In genomic region chr12:92562063-92562734, GRCh38 we compare ENCODE assay signal across 18 cellular contexts.
DNase-seq lines count a peak whose midpoint lies in the region; ATAC-seq, FAIRE-seq and TF ChIP-seq lines count a peak whose summit lies in the region.
"Had no signal": no experiment of that assay in that cellular context is flagged by ENCODE, and none has a peak within 500 bp of the region (broad histone marks: within the 10 kb centered on the region; RNA-seq: fewer than 3 reads in every experiment).

No MANE protein-coding gene starts in this region.

- H3K4me1 ChIP-seq in A549 (peaks cover 31% of the 10 kb centered on the region), esophagus muscularis mucosa (peaks cover 24 to 29% (median 28%) of the 10 kb centered on the region in 4 donors), muscle layer of duodenum (ENCODE audit: control insufficient read depth in 1 of 2, insufficient read depth in 2 of 2, low read length in 2 of 2) (peaks cover 0 to 6% of the 10 kb centered on the region in 2 donors)

- POLR2A ChIA-PET in A549 (lab: Yijun Ruan, JAX), result no interaction called here

- H3K36me3 ChIP-seq in esophagus muscularis mucosa (no peaks in the 10 kb centered on the region), muscle layer of duodenum (ENCODE audit: control insufficient read depth in 1 of 2, insufficient read depth in 2 of 2, low read length in 2 of 2) (no peaks in the 10 kb centered on the region)
- H3K36me3 ChIP-seq: lower lobe of right lung had no signal

- ATAC-seq in A549, result no peak
- ATAC-seq in activated T-cell treated with anti-CD3 and anti-CD28 coated beads, Interleukin-2, amount 50 U/mL, for 4 hours, result no peak
- no peak for ATAC-seq in HG02973 (IDR thresholded peaks at IDR 0.05; ENCODE audit: unreplicated experiment)
- no peak for ATAC-seq in HG02798 (IDR thresholded peaks at IDR 0.05; ENCODE audit: poor library complexity, unreplicated experiment)

- CTCF ChIA-PET in A549 (lab: Yijun Ruan, JAX), result interaction anchor here (1.5 to 2.5 kb wide), 3 partner anchors 417 to 1180 kb away, joined by 5 to 10 read pairs (median 6); partner anchors contain the start of gene BTG1

- intact Hi-C loops in esophagus muscularis mucosa (cut with DNase I), result loop anchor here (10.0 kb wide), 1 partner anchor 567 kb away; no protein-coding TSS in a partner anchor

- peak overlapping the region; percentile 7 to 23; a peak in 2 of 6 replicates for H3K27ac ChIP-seq in A549
- H3K27ac ChIP-seq in esophagus muscularis mucosa (replicated peaks in 1 of 4), result peak overlapping the region in 3 of 4 donors; percentile 24 to 73 (median 70)
- H3K27ac ChIP-seq in muscle layer of duodenum (ENCODE audit: low read length), result peak overlapping the region; percentile 72
- H3K27ac ChIP-seq: epithelial cell of prostate, lower lobe of right lung had no signal

- TF ChIP-seq POLR2A in A549 (IDR thresholded peaks at IDR 0.05; ENCODE audit: low read length) (no peak), esophagus muscularis mucosa (IDR thresholded peaks at IDR 0.05; ENCODE audit: low read depth) (no peak)

- no peaks in the 10 kb centered on the region for H3K36me3 Mint-ChIP-seq in IgD-negative memory B cell
- peaks cover 11% of the 10 kb centered on the region for H3K36me3 Mint-ChIP-seq in activated T-cell treated with anti-CD3 and anti-CD28 coated beads, Interleukin-2, amount 50 U/mL, for 4 hours (ENCODE audit: insufficient read depth)

- no peaks in the 10 kb centered on the region for H3K27me3 Mint-ChIP-seq in IgD-negative memory B cell
- H3K27me3 Mint-ChIP-seq in activated T-cell treated with anti-CD3 and anti-CD28 coated beads, Interleukin-2, amount 50 U/mL, for 4 hours (ENCODE audit: low read depth), result no peaks in the 10 kb centered on the region
- H3K27me3 Mint-ChIP-seq: central memory CD8-positive, alpha-beta T cell had no signal

- peaks cover 41 to 66% (median 54%) of the 10 kb centered on the region in 3 donors for H3K4me1 Mint-ChIP-seq in IgD-negative memory B cell
- H3K4me1 Mint-ChIP-seq in activated T-cell treated with anti-CD3 and anti-CD28 coated beads, Interleukin-2, amount 50 U/mL, for 4 hours (ENCODE audit: low read depth), result peaks cover 65% of the 10 kb centered on the region

- TF ChIP-seq CTCF in A549 (IDR thresholded peaks at IDR 0.05) (no peak), esophagus muscularis mucosa (IDR thresholded peaks at IDR 0.05) (no peak)

- no peak overlapping the region for H3K4me3 ChIP-seq in A549
- no peak overlapping the region for H3K4me3 ChIP-seq in esophagus muscularis mucosa
- H3K4me3 ChIP-seq in muscle layer of duodenum (ENCODE audit: low read depth in 1 of 2, low read length in 2 of 2), result no peak overlapping the region
- H3K4me3 ChIP-seq: lower lobe of right lung had no signal

- peak overlapping the region in 3 of 4 donors; percentile 3 to 25 (median 25) for H3K4me3 Mint-ChIP-seq in IgD-negative memory B cell
- no peak overlapping the region for H3K4me3 Mint-ChIP-seq in activated T-cell treated with anti-CD3 and anti-CD28 coated beads, Interleukin-2, amount 50 U/mL, for 4 hours
- H3K4me3 Mint-ChIP-seq: central memory CD8-positive, alpha-beta T cell had no signal

- TF ChIP-seq EP300 in A549 (IDR thresholded peaks at IDR 0.05) (no peak), esophagus muscularis mucosa (IDR thresholded peaks at IDR 0.05) (no peak)

- no peak overlapping the region for H3K4me2 ChIP-seq in A549

- H3K9me3 ChIP-seq in A549 (0 out of 3 replicates have a peak, but pooled peaks cover 2% of the 10 kb centered on the region), esophagus muscularis mucosa (no peaks in the 10 kb centered on the region), muscle layer of duodenum (ENCODE audit: control insufficient read depth in 1 of 2, low read length in 2 of 2) (no peaks in the 10 kb centered on the region)
- H3K9me3 ChIP-seq: lower lobe of right lung had no signal

- peak; percentile 28 for FAIRE-seq in A549 (lab: Jason Lieb, UNC)

- no peaks in the 10 kb centered on the region for H3K27me3 ChIP-seq in esophagus muscularis mucosa
- no peaks in the 10 kb centered on the region for H3K27me3 ChIP-seq in muscle layer of duodenum (ENCODE audit: low read depth, low read length)

- peaks cover under 1 to 2% (median under 1%) of the 10 kb centered on the region in 3 donors for H3K9me3 Mint-ChIP-seq in IgD-negative memory B cell
- peaks cover 21% of the 10 kb centered on the region for H3K9me3 Mint-ChIP-seq in activated T-cell treated with anti-CD3 and anti-CD28 coated beads, Interleukin-2, amount 50 U/mL, for 4 hours

- no peak for TF ChIP-seq RAD21 in A549 (conservative IDR thresholded peaks at IDR 0.05 in 1 of 2, IDR thresholded peaks at IDR 0.05 in 1 of 2)

- 36% methylated on average over 3 of the region's 3 CpGs for WGBS in A549 (ENCODE audit: missing lambda C conversion rate)
- WGBS in esophagus muscularis mucosa, result 80% methylated on average over 3 of the region's 3 CpGs

- peak overlapping the region; percentile 1 to 10 (median 5) for H3K27ac Mint-ChIP-seq in IgD-negative memory B cell

- DNase-seq in A549 (ENCODE audit: low read depth in 1 of 2, low spot score in 1 of 2) (no peak), esophagus muscularis mucosa (ENCODE audit: extremely low spot score) (no peak), amniotic stem cell (lab: John Stamatoyannopoulos, UW) (no peak)
- DNase-seq in activated T-cell treated with anti-CD3 and anti-CD28 coated beads, Interleukin-2, amount 50 U/mL, for 4 hours, result no peak
- DNase-seq: activated CD4-positive, alpha-beta T cell treated with anti-CD3 and anti-CD28 coated beads, Interleukin-2, amount 50 U/mL, for 1 hour; AML-193; Karpas-422; lower lobe of right lung; NCI-H187 treated with DMSO at 0.1 percent for 48 hours; NCI-H748 treated with DMSO at 0.1 percent for 48 hours; SHP77; T-helper 9 cell had no signal

TF ChIP-seq in A549, 52 proteins besides CTCF, POLR2A, EP300 and RAD21:
- TF ChIP-seq NFE2L2 (conservative IDR thresholded peaks at IDR 0.05; ENCODE audit: low read length), result no peak

Comparison
In these comparisons a context has a peak if more than half of its experiments do, and no peak if none do; other contexts are left out.
1. H3K27ac ChIP-seq: peak in every context shown above with its lines; median percentile 72 in muscle layer of duodenum; 70 in esophagus muscularis mucosa; 15 in A549.